9 cellular contexts compared by ENCODE assay signal in the genomic region with DNA sequence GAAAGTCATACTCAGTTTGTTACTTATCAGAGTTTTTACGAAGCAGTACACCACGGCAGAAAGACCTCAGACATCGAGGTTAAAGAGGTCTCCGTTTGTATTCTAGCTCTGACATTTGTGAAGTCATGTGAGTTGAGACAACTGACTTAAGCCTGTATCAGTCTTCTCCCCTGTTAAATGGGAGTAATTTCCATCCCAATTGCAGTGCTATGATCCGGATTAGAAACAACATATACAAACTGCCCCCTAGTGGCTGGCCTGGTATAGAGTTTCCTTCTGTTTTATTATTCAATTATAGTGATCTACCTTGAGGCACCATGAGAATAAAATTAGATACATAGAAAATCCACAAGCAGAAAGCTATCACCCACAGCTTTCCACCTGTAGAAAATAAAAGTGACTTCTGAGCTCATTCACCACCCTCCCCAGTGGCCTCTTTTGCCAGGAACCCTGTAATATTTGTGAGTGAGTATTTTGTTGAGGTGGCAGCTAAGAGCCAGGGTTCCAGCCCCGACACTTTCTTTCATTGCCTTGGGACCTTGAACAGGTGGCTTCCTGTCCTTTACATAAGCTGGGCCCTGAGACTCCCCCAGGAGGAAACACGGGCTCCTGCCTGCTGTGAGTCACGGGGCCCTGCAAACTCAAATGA.
DNase-seq lines count a peak whose midpoint lies in the region; ATAC-seq and TF ChIP-seq lines count a peak whose summit lies in the region.
"Had no signal": no experiment of that assay in that cellular context is flagged by ENCODE, and none has a peak within 500 bp of the region (broad histone marks: within the 10 kb centered on the region; RNA-seq: fewer than 3 reads in every experiment).

No MANE protein-coding gene starts in this region.

- no peak overlapping the region for H3K4me3 ChIP-seq in OCI-LY1 (ENCODE audit: low read depth, low read length, poor library complexity, severe bottlenecking)
- H3K4me3 ChIP-seq in fibroblast of pulmonary artery (replicated peaks; ENCODE audit: low read depth, low read length) = no peak overlapping the region
- no peak overlapping the region for H3K4me3 ChIP-seq in suprapubic skin
- H3K4me3 ChIP-seq: HAP-1 had no signal

- no peak overlapping the region for H3K27ac ChIP-seq in OCI-LY1 (ENCODE audit: low read depth, low read length, poor library complexity, severe bottlenecking)
- H3K27ac ChIP-seq in suprapubic skin = no peak overlapping the region

- WGBS in suprapubic skin = 71% methylated on average over 8 of the region's 8 CpGs

- ATAC-seq in GM21737 (IDR thresholded peaks at IDR 0.05; ENCODE audit: unreplicated experiment) = no peak
- ATAC-seq in HG03108 (IDR thresholded peaks at IDR 0.05; ENCODE audit: unreplicated experiment) = no peak

- no peak overlapping the region for H3K4me2 ChIP-seq in OCI-LY1 (ENCODE audit: low read length)

- H3K27me3 ChIP-seq in OCI-LY1 (ENCODE audit: insufficient read depth, low read length) = 0 out of 2 replicates have a peak, but pooled peaks cover 6% of the 10 kb centered on the region
- H3K27me3 ChIP-seq in suprapubic skin = no peaks in the 10 kb centered on the region

- no peak overlapping the region for H2AFZ ChIP-seq in OCI-LY1 (ENCODE audit: low read length)

- H4K20me1 ChIP-seq in OCI-LY1 (ENCODE audit: insufficient read depth, low read length) = no peaks in the 10 kb centered on the region

- H3K9me2 ChIP-seq in OCI-LY1 (ENCODE audit: low read depth, low read length) = no peaks in the 10 kb centered on the region

- H3K36me3 ChIP-seq in OCI-LY1 (ENCODE audit: insufficient read depth, low read length) = no peaks in the 10 kb centered on the region
- no peaks in the 10 kb centered on the region for H3K36me3 ChIP-seq in suprapubic skin
- H3K36me3 ChIP-seq: HAP-1 had no signal

- H3K9me3 ChIP-seq in OCI-LY1 (ENCODE audit: low read length) (no peaks in the 10 kb centered on the region), suprapubic skin (no peaks in the 10 kb centered on the region)
- H3K9me3 ChIP-seq: HAP-1 had no signal

- H3K4me1 ChIP-seq in OCI-LY1 (ENCODE audit: insufficient read depth, low read length, severe bottlenecking) (no peaks in the 10 kb centered on the region), suprapubic skin (peaks cover 7% of the 10 kb centered on the region)
- H3K4me1 ChIP-seq: HAP-1 had no signal

- H3K79me2 ChIP-seq in OCI-LY1 (ENCODE audit: insufficient read depth, low read length) = no peaks in the 10 kb centered on the region

- no peak overlapping the region for H3K9ac ChIP-seq in OCI-LY1 (ENCODE audit: low read length)

- TF ChIP-seq POLR2A in suprapubic skin (IDR thresholded peaks at IDR 0.05) = no peak

- TF ChIP-seq CTCF in OCI-LY1 (IDR thresholded peaks at IDR 0.05; ENCODE audit: low read length) = peak; percentile 76
- peak; percentile 50 for TF ChIP-seq CTCF in fibroblast of pulmonary artery (IDR thresholded peaks at IDR 0.05; ENCODE audit: low read length, missing control alignments)
- TF ChIP-seq CTCF in suprapubic skin (IDR thresholded peaks at IDR 0.05) = peak; percentile 7 to 33

- no peak for TF ChIP-seq EP300 in suprapubic skin (IDR thresholded peaks at IDR 0.05)

- DNase-seq in stimulated activated CD4-positive, alpha-beta T cell treated with anti-CD3 and anti-CD28 coated beads, Interleukin-15, amount 100 ng/mL, for 24 hours = peak; percentile 51
- DNase-seq in stimulated activated CD4-positive, alpha-beta T cell treated with anti-CD3 and anti-CD28 coated beads, Interleukin-4, amount 100 ng/mL, for 1 hour = no peak
- DNase-seq in fibroblast of pulmonary artery (ENCODE audit: low read depth) (peak; percentile 25), suprapubic skin (ENCODE audit: low spot score in 2 of 2) (peak in 1 of 2 donors; percentile 55)
- DNase-seq in effector CD4-positive, alpha-beta T cell = no peak

- H3F3A ChIP-seq in OCI-LY1 (ENCODE audit: insufficient read depth, low read length) = no peaks in the 10 kb centered on the region

Comparison
In these comparisons a context has a peak if more than half of its experiments do, and no peak if none do; other contexts are left out.
1. DNase-seq: peak in stimulated activated CD4-positive, alpha-beta T cell treated with anti-CD3 and anti-CD28 coated beads, Interleukin-15, amount 100 ng/mL, for 24 hours (single experiment) and fibroblast of pulmonary artery (single experiment); none in stimulated activated CD4-positive, alpha-beta T cell treated with anti-CD3 and anti-CD28 coated beads, Interleukin-4, amount 100 ng/mL, for 1 hour (single experiment) and effector CD4-positive, alpha-beta T cell (single experiment).
2. CTCF ChIP-seq: peak in every context shown above with its lines; median percentile 76 in OCI-LY1; 50 in fibroblast of pulmonary artery; 20 in suprapubic skin.